In the genomic region with DNA sequence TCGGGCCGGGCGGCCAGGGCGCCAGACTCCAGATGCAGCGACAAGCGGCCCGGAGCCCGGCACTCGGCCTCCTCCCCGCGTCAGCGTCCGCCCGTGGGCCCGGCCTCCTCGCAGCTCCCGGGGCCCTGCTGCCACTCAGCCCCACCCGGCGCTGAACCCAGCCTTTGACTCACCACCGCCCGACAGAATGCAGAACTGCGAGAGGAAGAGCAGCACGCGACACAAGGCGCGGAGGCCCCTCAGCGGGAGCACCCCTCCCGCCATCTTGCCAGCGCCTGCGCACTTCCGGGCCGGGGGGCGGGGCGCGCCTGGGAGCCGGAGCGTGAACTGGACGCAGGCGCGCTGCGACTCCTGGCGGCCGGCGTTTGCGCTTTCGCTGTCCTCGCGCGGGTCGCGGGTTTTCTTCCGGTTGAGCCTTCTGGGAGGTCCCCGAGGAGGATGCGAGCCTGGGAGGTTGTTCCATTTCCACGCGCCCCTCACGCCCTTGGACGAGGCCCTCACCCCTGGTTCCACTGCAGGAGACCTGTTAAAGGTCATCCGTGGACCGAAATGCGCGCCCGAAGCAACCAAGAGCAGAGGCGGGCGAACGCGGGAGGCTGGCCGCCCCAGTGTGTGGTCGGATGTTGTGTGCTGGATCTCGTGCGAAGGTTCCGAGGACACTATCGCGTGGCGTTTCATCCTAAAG, we compare ENCODE assay signal across 1 cellular context.
TF ChIP-seq lines count a peak whose summit lies in the region.

A gene with protein sequence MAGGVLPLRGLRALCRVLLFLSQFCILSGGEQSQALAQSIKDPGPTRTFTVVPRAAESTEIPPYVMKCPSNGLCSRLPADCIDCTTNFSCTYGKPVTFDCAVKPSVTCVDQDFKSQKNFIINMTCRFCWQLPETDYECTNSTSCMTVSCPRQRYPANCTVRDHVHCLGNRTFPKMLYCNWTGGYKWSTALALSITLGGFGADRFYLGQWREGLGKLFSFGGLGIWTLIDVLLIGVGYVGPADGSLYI (minus strand): TSS at position 284 of the 685 bp plus-strand sequence. CDS start 20 bp downstream, at position 264.

TF ChIP-seq in HEK293, 187 proteins besides CTCF, POLR2A, EP300 and RAD21 (continued from another document and continues in another):
- TF ChIP-seq, protein P1, sequence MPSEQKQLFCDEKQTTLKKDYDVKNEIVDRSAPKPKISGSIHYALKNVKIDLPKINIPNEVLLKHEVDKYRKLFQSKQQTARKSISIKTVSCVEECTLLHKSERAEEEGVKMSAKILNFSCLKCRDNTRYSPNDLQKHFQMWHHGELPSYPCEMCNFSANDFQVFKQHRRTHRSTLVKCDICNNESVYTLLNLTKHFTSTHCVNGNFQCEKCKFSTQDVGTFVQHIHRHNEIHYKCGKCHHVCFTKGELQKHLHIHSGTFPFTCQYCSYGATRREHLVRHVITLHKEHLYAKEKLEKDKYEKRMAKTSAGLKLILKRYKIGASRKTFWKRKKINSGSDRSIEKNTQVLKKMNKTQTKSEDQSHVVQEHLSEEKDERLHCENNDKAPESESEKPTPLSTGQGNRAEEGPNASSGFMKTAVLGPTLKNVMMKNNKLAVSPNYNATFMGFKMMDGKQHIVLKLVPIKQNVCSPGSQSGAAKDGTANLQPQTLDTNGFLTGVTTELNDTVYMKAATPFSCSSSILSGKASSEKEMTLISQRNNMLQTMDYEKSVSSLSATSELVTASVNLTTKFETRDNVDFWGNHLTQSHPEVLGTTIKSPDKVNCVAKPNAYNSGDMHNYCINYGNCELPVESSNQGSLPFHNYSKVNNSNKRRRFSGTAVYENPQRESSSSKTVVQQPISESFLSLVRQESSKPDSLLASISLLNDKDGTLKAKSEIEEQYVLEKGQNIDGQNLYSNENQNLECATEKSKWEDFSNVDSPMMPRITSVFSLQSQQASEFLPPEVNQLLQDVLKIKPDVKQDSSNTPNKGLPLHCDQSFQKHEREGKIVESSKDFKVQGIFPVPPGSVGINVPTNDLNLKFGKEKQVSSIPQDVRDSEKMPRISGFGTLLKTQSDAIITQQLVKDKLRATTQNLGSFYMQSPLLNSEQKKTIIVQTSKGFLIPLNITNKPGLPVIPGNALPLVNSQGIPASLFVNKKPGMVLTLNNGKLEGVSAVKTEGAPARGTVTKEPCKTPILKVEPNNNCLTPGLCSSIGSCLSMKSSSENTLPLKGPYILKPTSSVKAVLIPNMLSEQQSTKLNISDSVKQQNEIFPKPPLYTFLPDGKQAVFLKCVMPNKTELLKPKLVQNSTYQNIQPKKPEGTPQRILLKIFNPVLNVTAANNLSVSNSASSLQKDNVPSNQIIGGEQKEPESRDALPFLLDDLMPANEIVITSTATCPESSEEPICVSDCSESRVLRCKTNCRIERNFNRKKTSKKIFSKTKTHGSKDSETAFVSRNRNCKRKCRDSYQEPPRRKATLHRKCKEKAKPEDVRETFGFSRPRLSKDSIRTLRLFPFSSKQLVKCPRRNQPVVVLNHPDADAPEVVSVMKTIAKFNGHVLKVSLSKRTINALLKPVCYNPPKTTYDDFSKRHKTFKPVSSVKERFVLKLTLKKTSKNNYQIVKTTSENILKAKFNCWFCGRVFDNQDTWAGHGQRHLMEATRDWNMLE (tag by site-specific recombination; conservative IDR thresholded peaks at IDR 0.05; ENCODE audit: low read depth), result peak; percentile 69
- TF ChIP-seq ZNF221 (tag by site-specific recombination; IDR thresholded peaks at IDR 0.05; ENCODE audit: borderline replicate concordance) (no peak), ZNF610 (tag by site-specific recombination; IDR thresholded peaks at IDR 0.05; ENCODE audit: borderline replicate concordance) (no peak; the same call in 1 of the 2 replicates), GFI1B (tag by site-specific recombination; IDR thresholded peaks at IDR 0.05) (no peak), ZNF292 (tag by site-specific recombination; IDR thresholded peaks at IDR 0.05; ENCODE audit: borderline replicate concordance, low read depth) (no peak), ZNF768 (tag by site-specific recombination; IDR thresholded peaks at IDR 0.05) (no peak), ZNF16 (tag by site-specific recombination; IDR thresholded peaks at IDR 0.05; ENCODE audit: low read depth) (no peak), ZNF596 (tag by site-specific recombination; IDR thresholded peaks at IDR 0.05) (peak; percentile 46; the same call in 1 of the 2 replicates), ZNF404 (tag by site-specific recombination; IDR thresholded peaks at IDR 0.05) (no peak), ZNF248 (tag by site-specific recombination; IDR thresholded peaks at IDR 0.05) (no peak), BCL11A (tag by site-specific recombination; IDR thresholded peaks at IDR 0.05; ENCODE audit: low read depth) (no peak), ZFP69B (tag by site-specific recombination; IDR thresholded peaks at IDR 0.05) (no peak; the same call in 1 of the 2 replicates), ZNF571 (tag by site-specific recombination; IDR thresholded peaks at IDR 0.05) (no peak), ZNF423 (tag by site-specific recombination; IDR thresholded peaks at IDR 0.05) (no peak), ZIC2 (tag by site-specific recombination; IDR thresholded peaks at IDR 0.05) (peak; percentile 53; the same call in 1 of the 2 replicates), ZNF211 (tag by site-specific recombination; IDR thresholded peaks at IDR 0.05; ENCODE audit: low read depth) (no peak), ZBTB17 (tag by site-specific recombination; IDR thresholded peaks at IDR 0.05) (peak; percentile 69; the same call in 1 of the 2 replicates), ZNF138 (tag by site-specific recombination; IDR thresholded peaks at IDR 0.05; ENCODE audit: borderline replicate concordance) (no peak), ZNF600 (tag by site-specific recombination; IDR thresholded peaks at IDR 0.05) (0 out of 2 replicates have a peak, but pooled peaks have one; percentile 81), YY1 (tag by site-specific recombination; IDR thresholded peaks at IDR 0.05) (peak; percentile 96), WT1 (tag by site-specific recombination; IDR thresholded peaks at IDR 0.05) (peak; percentile 36; the same call in 1 of the 2 replicates), ZNF24 (tag by site-specific recombination; IDR thresholded peaks at IDR 0.05) (0 out of 2 replicates have a peak, but pooled peaks have one; percentile 39), ZFP3 (tag by site-specific recombination; IDR thresholded peaks at IDR 0.05; ENCODE audit: low read depth) (no peak), KLF1 (tag by site-specific recombination; IDR thresholded peaks at IDR 0.05) (peak; percentile 60), ZNF629 (tag by site-specific recombination; IDR thresholded peaks at IDR 0.05) (peak; percentile 54), ZNF664 (tag by site-specific recombination; IDR thresholded peaks at IDR 0.05) (no peak), ZNF624 (tag by site-specific recombination; IDR thresholded peaks at IDR 0.05) (no peak), TCF7L2 (IDR thresholded peaks at IDR 0.05; ENCODE audit: borderline replicate concordance, low read depth, low read length) (no peak), EGR2 (tag by site-specific recombination; IDR thresholded peaks at IDR 0.05; ENCODE audit: low read depth) (no peak), HOXC10 (CRISPR knock-in tag; IDR thresholded peaks at IDR 0.05) (no peak), YY2 (tag by site-specific recombination; IDR thresholded peaks at IDR 0.05) (peak; percentile 87), SP2 (tag by site-specific recombination; IDR thresholded peaks at IDR 0.05) (peak; percentile 74; the same call in 1 of the 2 replicates), ZBTB8A (tag by site-specific recombination; IDR thresholded peaks at IDR 0.05) (peak; percentile 97), ZNF623 (tag by site-specific recombination; IDR thresholded peaks at IDR 0.05) (no peak), ZBTB7A (tag by site-specific recombination; IDR thresholded peaks at IDR 0.05; ENCODE audit: low read depth) (peak; percentile 53; the same call in 1 of the 2 replicates), ZSCAN16 (tag by site-specific recombination; IDR thresholded peaks at IDR 0.05) (no peak)
- TF ChIP-seq, protein P2, sequence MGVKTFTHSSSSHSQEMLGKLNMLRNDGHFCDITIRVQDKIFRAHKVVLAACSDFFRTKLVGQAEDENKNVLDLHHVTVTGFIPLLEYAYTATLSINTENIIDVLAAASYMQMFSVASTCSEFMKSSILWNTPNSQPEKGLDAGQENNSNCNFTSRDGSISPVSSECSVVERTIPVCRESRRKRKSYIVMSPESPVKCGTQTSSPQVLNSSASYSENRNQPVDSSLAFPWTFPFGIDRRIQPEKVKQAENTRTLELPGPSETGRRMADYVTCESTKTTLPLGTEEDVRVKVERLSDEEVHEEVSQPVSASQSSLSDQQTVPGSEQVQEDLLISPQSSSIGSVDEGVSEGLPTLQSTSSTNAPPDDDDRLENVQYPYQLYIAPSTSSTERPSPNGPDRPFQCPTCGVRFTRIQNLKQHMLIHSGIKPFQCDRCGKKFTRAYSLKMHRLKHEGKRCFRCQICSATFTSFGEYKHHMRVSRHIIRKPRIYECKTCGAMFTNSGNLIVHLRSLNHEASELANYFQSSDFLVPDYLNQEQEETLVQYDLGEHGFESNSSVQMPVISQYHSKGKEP (tag by site-specific recombination; IDR thresholded peaks at IDR 0.05), result peak; percentile 69
- TF ChIP-seq, protein P3, sequence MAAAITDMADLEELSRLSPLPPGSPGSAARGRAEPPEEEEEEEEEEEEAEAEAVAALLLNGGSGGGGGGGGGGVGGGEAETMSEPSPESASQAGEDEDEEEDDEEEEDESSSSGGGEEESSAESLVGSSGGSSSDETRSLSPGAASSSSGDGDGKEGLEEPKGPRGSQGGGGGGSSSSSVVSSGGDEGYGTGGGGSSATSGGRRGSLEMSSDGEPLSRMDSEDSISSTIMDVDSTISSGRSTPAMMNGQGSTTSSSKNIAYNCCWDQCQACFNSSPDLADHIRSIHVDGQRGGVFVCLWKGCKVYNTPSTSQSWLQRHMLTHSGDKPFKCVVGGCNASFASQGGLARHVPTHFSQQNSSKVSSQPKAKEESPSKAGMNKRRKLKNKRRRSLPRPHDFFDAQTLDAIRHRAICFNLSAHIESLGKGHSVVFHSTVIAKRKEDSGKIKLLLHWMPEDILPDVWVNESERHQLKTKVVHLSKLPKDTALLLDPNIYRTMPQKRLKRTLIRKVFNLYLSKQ (tag by site-specific recombination; IDR thresholded peaks at IDR 0.05; ENCODE audit: borderline replicate concordance), result no peak
- TF ChIP-seq, protein P4, sequence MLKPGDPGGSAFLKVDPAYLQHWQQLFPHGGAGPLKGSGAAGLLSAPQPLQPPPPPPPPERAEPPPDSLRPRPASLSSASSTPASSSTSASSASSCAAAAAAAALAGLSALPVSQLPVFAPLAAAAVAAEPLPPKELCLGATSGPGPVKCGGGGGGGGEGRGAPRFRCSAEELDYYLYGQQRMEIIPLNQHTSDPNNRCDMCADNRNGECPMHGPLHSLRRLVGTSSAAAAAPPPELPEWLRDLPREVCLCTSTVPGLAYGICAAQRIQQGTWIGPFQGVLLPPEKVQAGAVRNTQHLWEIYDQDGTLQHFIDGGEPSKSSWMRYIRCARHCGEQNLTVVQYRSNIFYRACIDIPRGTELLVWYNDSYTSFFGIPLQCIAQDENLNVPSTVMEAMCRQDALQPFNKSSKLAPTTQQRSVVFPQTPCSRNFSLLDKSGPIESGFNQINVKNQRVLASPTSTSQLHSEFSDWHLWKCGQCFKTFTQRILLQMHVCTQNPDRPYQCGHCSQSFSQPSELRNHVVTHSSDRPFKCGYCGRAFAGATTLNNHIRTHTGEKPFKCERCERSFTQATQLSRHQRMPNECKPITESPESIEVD (tag by site-specific recombination; IDR thresholded peaks at IDR 0.05), result no peak
- TF ChIP-seq, protein P5, sequence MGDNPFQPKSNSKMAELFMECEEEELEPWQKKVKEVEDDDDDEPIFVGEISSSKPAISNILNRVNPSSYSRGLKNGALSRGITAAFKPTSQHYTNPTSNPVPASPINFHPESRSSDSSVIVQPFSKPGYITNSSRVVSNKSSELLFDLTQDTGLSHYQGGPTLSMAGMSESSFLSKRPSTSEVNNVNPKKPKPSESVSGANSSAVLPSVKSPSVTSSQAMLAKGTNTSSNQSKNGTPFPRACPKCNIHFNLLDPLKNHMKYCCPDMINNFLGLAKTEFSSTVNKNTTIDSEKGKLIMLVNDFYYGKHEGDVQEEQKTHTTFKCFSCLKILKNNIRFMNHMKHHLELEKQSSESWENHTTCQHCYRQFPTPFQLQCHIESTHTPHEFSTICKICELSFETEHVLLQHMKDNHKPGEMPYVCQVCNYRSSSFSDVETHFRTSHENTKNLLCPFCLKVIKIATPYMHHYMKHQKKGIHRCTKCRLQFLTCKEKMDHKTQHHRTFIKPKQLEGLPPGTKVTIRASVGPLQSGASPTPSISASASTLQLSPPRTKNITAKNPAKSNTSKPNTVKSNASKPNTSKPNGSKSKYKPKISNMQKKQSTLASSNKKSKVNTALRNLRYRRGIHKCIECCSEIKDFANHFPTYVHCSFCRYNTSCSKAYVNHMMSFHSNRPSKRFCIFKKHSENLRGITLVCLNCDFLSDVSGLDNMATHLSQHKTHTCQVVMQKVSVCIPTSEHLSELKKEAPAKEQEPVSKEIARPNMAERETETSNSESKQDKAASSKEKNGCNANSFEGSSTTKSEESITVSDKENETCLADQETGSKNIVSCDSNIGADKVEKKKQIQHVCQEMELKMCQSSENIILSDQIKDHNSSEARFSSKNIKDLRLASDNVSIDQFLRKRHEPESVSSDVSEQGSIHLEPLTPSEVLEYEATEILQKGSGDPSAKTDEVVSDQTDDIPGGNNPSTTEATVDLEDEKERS (tag by site-specific recombination; IDR thresholded peaks at IDR 0.05), result no peak
- TF ChIP-seq, protein P6, sequence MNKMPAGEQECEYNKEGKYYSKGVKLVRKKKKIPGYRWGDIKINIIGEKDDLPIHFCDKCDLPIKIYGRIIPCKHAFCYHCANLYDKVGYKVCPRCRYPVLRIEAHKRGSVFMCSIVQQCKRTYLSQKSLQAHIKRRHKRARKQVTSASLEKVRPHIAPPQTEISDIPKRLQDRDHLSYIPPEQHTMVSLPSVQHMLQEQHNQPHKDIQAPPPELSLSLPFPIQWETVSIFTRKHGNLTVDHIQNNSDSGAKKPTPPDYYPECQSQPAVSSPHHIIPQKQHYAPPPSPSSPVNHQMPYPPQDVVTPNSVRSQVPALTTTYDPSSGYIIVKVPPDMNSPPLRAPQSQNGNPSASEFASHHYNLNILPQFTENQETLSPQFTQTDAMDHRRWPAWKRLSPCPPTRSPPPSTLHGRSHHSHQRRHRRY (tag by site-specific recombination; IDR thresholded peaks at IDR 0.05), result no peak
- TF ChIP-seq, protein P7, sequence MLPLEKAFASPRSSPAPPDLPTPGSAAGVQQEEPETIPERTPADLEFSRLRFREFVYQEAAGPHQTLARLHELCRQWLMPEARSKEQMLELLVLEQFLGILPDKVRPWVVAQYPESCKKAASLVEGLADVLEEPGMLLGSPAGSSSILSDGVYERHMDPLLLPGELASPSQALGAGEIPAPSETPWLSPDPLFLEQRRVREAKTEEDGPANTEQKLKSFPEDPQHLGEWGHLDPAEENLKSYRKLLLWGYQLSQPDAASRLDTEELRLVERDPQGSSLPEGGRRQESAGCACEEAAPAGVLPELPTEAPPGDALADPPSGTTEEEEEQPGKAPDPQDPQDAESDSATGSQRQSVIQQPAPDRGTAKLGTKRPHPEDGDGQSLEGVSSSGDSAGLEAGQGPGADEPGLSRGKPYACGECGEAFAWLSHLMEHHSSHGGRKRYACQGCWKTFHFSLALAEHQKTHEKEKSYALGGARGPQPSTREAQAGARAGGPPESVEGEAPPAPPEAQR (tag by site-specific recombination; IDR thresholded peaks at IDR 0.05), result no peak
